8 cellular contexts compared by ENCODE assay signal in genomic region chrX:24676403-24677024, GRCh38. TPM values are rescaled to one million over a fixed set of nuclear protein-coding genes. Genes with fewer than 3 reads are reported as not detected.
DNase-seq lines count a peak whose midpoint lies in the region; ATAC-seq, FAIRE-seq and TF ChIP-seq lines count a peak whose summit lies in the region.

No MANE protein-coding gene starts in this region.

- no peak for TF ChIP-seq POLR2A in gastrocnemius medialis (IDR thresholded peaks at IDR 0.05)

- peaks cover 3% of the 10 kb centered on the region for H3K27me3 Mint-ChIP-seq in brain
- H3K27me3 Mint-ChIP-seq in stimulated activated memory B cell treated with anti-CD40 and anti-IgM and Interleukin-4, amounts not matched to agents 10 μg/mL and 1 μg/mL and 100 μg/mL, for 72 hours, result no peaks in the 10 kb centered on the region

- H3K9me3 Mint-ChIP-seq in brain, result no peaks in the 10 kb centered on the region
- H3K9me3 Mint-ChIP-seq in stimulated activated memory B cell treated with anti-CD40 and anti-IgM and Interleukin-4, amounts not matched to agents 10 μg/mL and 1 μg/mL and 100 μg/mL, for 72 hours, result no peaks in the 10 kb centered on the region

- FAIRE-seq in G401.6 (lab: Jason Lieb, UNC), result peak; percentile 85

- intact Hi-C loops in gastrocnemius medialis (cut with DNase I; ENCODE audit: low total_unique reads) (no loop called here), posterior vena cava (cut with DNase I) (no loop called here)

- peak; percentile 61 for ATAC-seq in HG03159 (IDR thresholded peaks at IDR 0.05; ENCODE audit: unreplicated experiment)
- no peak for ATAC-seq in stimulated activated memory B cell treated with anti-CD40 and anti-IgM and Interleukin-4, amounts not matched to agents 10 μg/mL and 1 μg/mL and 100 μg/mL, for 72 hours
- no peak for ATAC-seq in gastrocnemius medialis

- no peaks in the 10 kb centered on the region for H3K4me1 ChIP-seq in gastrocnemius medialis

- no peaks in the 10 kb centered on the region for H3K27me3 ChIP-seq in gastrocnemius medialis

- H3K27ac ChIP-seq in gastrocnemius medialis, result no peak overlapping the region

- peaks cover 29% of the 10 kb centered on the region for H3K4me1 Mint-ChIP-seq in brain
- H3K4me1 Mint-ChIP-seq in stimulated activated memory B cell treated with anti-CD40 and anti-IgM and Interleukin-4, amounts not matched to agents 10 μg/mL and 1 μg/mL and 100 μg/mL, for 72 hours, result no peaks in the 10 kb centered on the region

- in situ Hi-C loops in gastrocnemius medialis (cut with MboI; ENCODE audit: low sequenced_read_pairs in 4 of 4), result no loop called here

- no peaks in the 10 kb centered on the region for H3K36me3 Mint-ChIP-seq in brain
- no peaks in the 10 kb centered on the region for H3K36me3 Mint-ChIP-seq in stimulated activated memory B cell treated with anti-CD40 and anti-IgM and Interleukin-4, amounts not matched to agents 10 μg/mL and 1 μg/mL and 100 μg/mL, for 72 hours

- H3K9me3 ChIP-seq in gastrocnemius medialis, result no peaks in the 10 kb centered on the region

- TF ChIP-seq CTCF in brain (conservative IDR thresholded peaks at IDR 0.05) (peak; percentile 59 to 69), gastrocnemius medialis (IDR thresholded peaks at IDR 0.05 in 4 of 5, conservative IDR thresholded peaks at IDR 0.05 in 1 of 5) (peak in 2 of 5 experiments; percentile 37 to 49)

- no peak overlapping the region for H3K27ac Mint-ChIP-seq in brain
- no peak overlapping the region for H3K27ac Mint-ChIP-seq in stimulated activated memory B cell treated with anti-CD40 and anti-IgM and Interleukin-4, amounts not matched to agents 10 μg/mL and 1 μg/mL and 100 μg/mL, for 72 hours

- H3K4me3 ChIP-seq in gastrocnemius medialis, result no peak overlapping the region

- H3K4me3 Mint-ChIP-seq in brain, result no peak overlapping the region
- H3K4me3 Mint-ChIP-seq in stimulated activated memory B cell treated with anti-CD40 and anti-IgM and Interleukin-4, amounts not matched to agents 10 μg/mL and 1 μg/mL and 100 μg/mL, for 72 hours, result no peak overlapping the region

- peak; percentile 22 for DNase-seq in myocyte (ENCODE audit: low read depth)
- no peak for DNase-seq in stimulated activated CD4-positive, alpha-beta T cell treated with anti-CD3 and anti-CD28 coated beads, Interleukin-12 subunit alpha, Interleukin-12 subunit beta, amount 100 ng/mL, for 4 hours
- no peak for DNase-seq in gastrocnemius medialis
- DNase-seq in posterior vena cava (ENCODE audit: low spot score), result no peak

- no peaks in the 10 kb centered on the region for H3K36me3 ChIP-seq in gastrocnemius medialis

RNA-seq across cellular contexts. Expression of gene POLA1, which starts 17.2 kb away (rescaled TPM):
- 17.4 TPM for polyA plus RNA-seq in brain (ENCODE audit: insufficient read depth, low read depth, low replicate concordance)
- 9.7 and 19.4 TPM in 2 replicates for total RNA-seq in myocyte
- polyA plus RNA-seq in myocyte (2012), result 4.5 TPM
- total RNA-seq in gastrocnemius medialis, result 1 to 10 TPM; 5.2 to 9.6 (median 6.9) TPM
- total RNA-seq in posterior vena cava, result 10 to 100 TPM; 10.4 to 12.1 TPM

RNA-seq across cellular contexts. Expression of gene PCYT1B, which starts 29.4 kb away (rescaled TPM):
- 15.6 TPM for polyA plus RNA-seq in brain (ENCODE audit: insufficient read depth, low read depth, low replicate concordance)
- total RNA-seq in myocyte (0.08 and 0.21 TPM in 2 replicates), gastrocnemius medialis (under 1 TPM in 1 of 4 donors, not detected in 3; 0.07 TPM), posterior vena cava (1 to 10 TPM; 1.1 to 3.5 TPM)
- polyA plus RNA-seq in myocyte (2012), result 0.08 TPM
